Comparison of ENCODE assay signal across 14 cellular contexts in the genomic region with DNA sequence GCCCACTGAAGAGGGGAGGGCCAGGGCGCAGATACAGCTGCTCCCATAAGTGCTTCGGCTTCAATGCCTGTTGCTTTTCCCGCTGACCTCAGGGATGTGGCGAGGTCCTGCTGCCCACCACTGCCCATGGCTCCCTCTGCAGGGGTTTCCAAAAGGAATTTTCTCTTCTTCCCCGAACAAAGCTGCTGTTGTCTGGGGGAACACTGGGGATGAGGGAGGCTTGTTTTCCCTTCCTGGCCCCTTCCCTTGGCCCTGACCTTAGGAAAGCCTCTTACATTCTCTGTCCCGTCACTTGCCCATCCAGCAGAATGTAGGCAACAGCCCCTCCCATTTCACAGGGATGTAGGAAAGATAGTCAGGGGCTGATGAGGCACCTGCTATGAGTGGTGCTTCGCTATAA. TPM values are rescaled to one million over a fixed set of nuclear protein-coding genes. Genes with fewer than 3 reads are reported as not detected.
A peak's percentile ranks its signal among the peaks of the same experiment; 100 is the strongest.
DNase-seq lines count a peak whose midpoint lies in the region; ATAC-seq, FAIRE-seq and TF ChIP-seq lines count a peak whose summit lies in the region.
"Had no signal": no experiment of that assay in that cellular context is flagged by ENCODE, and none has a peak within 500 bp of the region (broad histone marks: within the 10 kb centered on the region; RNA-seq: fewer than 3 reads in every experiment).

No MANE protein-coding gene starts in this region.

- CTCF ChIA-PET in activated CD4-positive, alpha-beta T cell treated with anti-CD3 and anti-CD28 coated beads for 36 hours (lab: Charles Lee) = interaction anchor here (1.0 kb wide), 1 partner anchor 17 kb away, joined by 3 read pairs; no protein-coding TSS in a partner anchor
- CTCF ChIA-PET in T-cell (lab: Charles Lee) (no interaction called here), H1 (lab: Charles Lee; ENCODE audit: partially characterized antibody) (interaction anchor here (1.0 to 5.5 kb wide), 7 partner anchors 12 to 223 kb away, joined by 3 to 34 read pairs (median 7); no protein-coding TSS in a partner anchor)

- no peak overlapping the region for H3K56ac ChIP-seq in H1 (replicated peaks; ENCODE audit: insufficient read length, low read depth, low read length)

- no peak overlapping the region for H2BK20ac ChIP-seq in H1 (ENCODE audit: low read length)

- no peaks in the 10 kb centered on the region for H4K20me1 ChIP-seq in H1 (replicated peaks in 1 of 2; ENCODE audit: control insufficient read depth in 1 of 2, insufficient read depth in 2 of 2, low read length in 2 of 2)

- H2BK120ac ChIP-seq in H1 (replicated peaks; ENCODE audit: low read depth, low read length) = no peak overlapping the region

- no peak overlapping the region for H3K18ac ChIP-seq in H1 (ENCODE audit: extremely low read depth, low read length)

- H3K27ac Mint-ChIP-seq in activated CD4-positive, alpha-beta T cell treated with anti-CD3 and anti-CD28 coated beads for 36 hours = peak overlapping the region; percentile 42
- peak overlapping the region; percentile 64 to 83 for H3K27ac Mint-ChIP-seq in T-cell
- peak overlapping the region; percentile 98 for H3K27ac Mint-ChIP-seq in stimulated activated naive B cell treated with anti-CD40 and anti-IgM and Interleukin-4, amounts not matched to agents 10 μg/mL and 1 μg/mL and 100 μg/mL, for 72 hours
- H3K27ac Mint-ChIP-seq: GM23338 had no signal

- H3K27me3 Mint-ChIP-seq in activated CD4-positive, alpha-beta T cell treated with anti-CD3 and anti-CD28 coated beads for 36 hours = no peaks in the 10 kb centered on the region
- H3K27me3 Mint-ChIP-seq in T-cell = no peaks in the 10 kb centered on the region
- H3K27me3 Mint-ChIP-seq in stimulated activated naive B cell treated with anti-CD40 and anti-IgM and Interleukin-4, amounts not matched to agents 10 μg/mL and 1 μg/mL and 100 μg/mL, for 72 hours = no peaks in the 10 kb centered on the region

- no peak for ATAC-seq in activated CD4-positive, alpha-beta T cell treated with anti-CD3 and anti-CD28 coated beads for 36 hours
- no peak for ATAC-seq in T-cell (replicated peaks in 1 of 4)
- no peak for ATAC-seq in stimulated activated naive B cell treated with anti-CD40 and anti-IgM and Interleukin-4, amounts not matched to agents 10 μg/mL and 1 μg/mL and 100 μg/mL, for 72 hours (replicated peaks)
- no peak for ATAC-seq in GM19351 (IDR thresholded peaks at IDR 0.05; ENCODE audit: unreplicated experiment)
- ATAC-seq: GM23338 had no signal

- no peak for TF ChIP-seq CTCF in H1 (IDR thresholded peaks at IDR 0.05; ENCODE audit: control extremely low read depth in 1 of 3, insufficient read depth in 1 of 3, low read depth in 1 of 3, low read length in 3 of 3)

- no peak for TF ChIP-seq EP300 in H1 (IDR thresholded peaks at IDR 0.05; ENCODE audit: borderline replicate concordance in 1 of 2, low read depth in 2 of 2, low read length in 2 of 2)

- H3K9me3 Mint-ChIP-seq in activated CD4-positive, alpha-beta T cell treated with anti-CD3 and anti-CD28 coated beads for 36 hours (ENCODE audit: low read depth) = no peaks in the 10 kb centered on the region
- no peaks in the 10 kb centered on the region for H3K9me3 Mint-ChIP-seq in T-cell
- no peaks in the 10 kb centered on the region for H3K9me3 Mint-ChIP-seq in stimulated activated naive B cell treated with anti-CD40 and anti-IgM and Interleukin-4, amounts not matched to agents 10 μg/mL and 1 μg/mL and 100 μg/mL, for 72 hours
- H3K9me3 Mint-ChIP-seq: GM23338 had no signal

- no peak overlapping the region for H2BK5ac ChIP-seq in H1 (ENCODE audit: low read depth, low read length)

- no peaks in the 10 kb centered on the region for H3K23me2 ChIP-seq in H1 (ENCODE audit: low read depth, low read length)

- no peak overlapping the region for H4K8ac ChIP-seq in H1 (ENCODE audit: extremely low read depth, insufficient read depth, low read length)

- no peak overlapping the region for H4K5ac ChIP-seq in H1 (ENCODE audit: insufficient read length, low read depth, low read length)

- POLR2A ChIA-PET in activated CD4-positive, alpha-beta T cell treated with anti-CD3 and anti-CD28 coated beads for 36 hours (lab: Charles Lee) = no interaction called here
- POLR2A ChIA-PET in T-cell (lab: Charles Lee) = no interaction called here
- POLR2A ChIA-PET in H1 (lab: Charles Lee; ENCODE audit: partially characterized antibody) = no interaction called here

- TF ChIP-seq POLR2A in H1 (IDR thresholded peaks at IDR 0.05; ENCODE audit: control extremely low read depth in 1 of 2, low read depth in 2 of 2, low read length in 2 of 2) = no peak

- FAIRE-seq in H1 (lab: Jason Lieb, UNC) = no peak

- H4K91ac ChIP-seq in H1 (replicated peaks; ENCODE audit: insufficient read length, low read length) = no peak overlapping the region

- 86% methylated on average over 7 of the region's 7 CpGs; no CpG with 5 or more reads in 1 of the 2 experiments for WGBS in H1 (ENCODE audit: extremely low coverage in 1 of 2, insufficient coverage in 1 of 2, insufficient read length in 1 of 2, insufficient replicate concordance in 2 of 2, low coverage in 1 of 2, low lambda C conversion rate in 2 of 2, missing lambda C conversion rate in 1 of 2), 2 experiments

- no peaks in the 10 kb centered on the region for H3K79me1 ChIP-seq in H1 (ENCODE audit: low read depth, low read length)

- no peak overlapping the region for H3K23ac ChIP-seq in H1 (ENCODE audit: insufficient read length)

- intact Hi-C loops in activated CD4-positive, alpha-beta T cell treated with anti-CD3 and anti-CD28 coated beads for 36 hours (cut with DNase I, micrococcal nuclease) = no loop called here

- peaks cover 76% of the 10 kb centered on the region for H3K4me1 Mint-ChIP-seq in activated CD4-positive, alpha-beta T cell treated with anti-CD3 and anti-CD28 coated beads for 36 hours
- peaks cover 31 to 73% (median 37%) of the 10 kb centered on the region in 3 donors for H3K4me1 Mint-ChIP-seq in T-cell
- H3K4me1 Mint-ChIP-seq in stimulated activated naive B cell treated with anti-CD40 and anti-IgM and Interleukin-4, amounts not matched to agents 10 μg/mL and 1 μg/mL and 100 μg/mL, for 72 hours = peaks cover 82 to 100% of the 10 kb centered on the region in 2 donors

- peak overlapping the region; percentile 27; the same call in 1 of the 2 replicates for H2BK12ac ChIP-seq in H1 (ENCODE audit: low read depth, low read length)

- H2BK15ac ChIP-seq in H1 (ENCODE audit: low read length) = peak overlapping the region; percentile 97

- no peak overlapping the region for H3K27ac ChIP-seq in H1 (ENCODE audit: low read depth, low read length)

- no peaks in the 10 kb centered on the region for H3K27me3 ChIP-seq in H1 (replicated peaks in 1 of 4; ENCODE audit: control insufficient read depth in 3 of 4, extremely low read depth in 1 of 4, insufficient read depth in 3 of 4, low read length in 3 of 4)

- no peak overlapping the region for H2AFZ ChIP-seq in H1 (ENCODE audit: low read length)
- H2AFZ ChIP-seq: GM23338 had no signal

- no peak overlapping the region for H3K4me3 Mint-ChIP-seq in activated CD4-positive, alpha-beta T cell treated with anti-CD3 and anti-CD28 coated beads for 36 hours
- H3K4me3 Mint-ChIP-seq in T-cell = no peak overlapping the region
- peak overlapping the region in 1 of 2 donors; percentile 29 for H3K4me3 Mint-ChIP-seq in stimulated activated naive B cell treated with anti-CD40 and anti-IgM and Interleukin-4, amounts not matched to agents 10 μg/mL and 1 μg/mL and 100 μg/mL, for 72 hours
- H3K4me3 Mint-ChIP-seq: GM23338 had no signal

- no peak overlapping the region; the same call in 1 of the 2 replicates for H2AK5ac ChIP-seq in H1 (ENCODE audit: low read depth, low read length)

- no peak overlapping the region for H3K4ac ChIP-seq in H1 (replicated peaks; ENCODE audit: insufficient read length, low read depth, low read length)

- no peaks in the 10 kb centered on the region for H3K36me3 ChIP-seq in H1 (ENCODE audit: control insufficient read depth in 2 of 4, insufficient read depth in 4 of 4, low read length in 3 of 4)

- H3K9ac ChIP-seq in H1 (replicated peaks in 1 of 4; ENCODE audit: extremely low read depth in 1 of 4, low read depth in 3 of 4, low read length in 3 of 4) = no peak overlapping the region

- peaks cover 49% of the 10 kb centered on the region for H3K36me3 Mint-ChIP-seq in activated CD4-positive, alpha-beta T cell treated with anti-CD3 and anti-CD28 coated beads for 36 hours (ENCODE audit: low read depth)
- H3K36me3 Mint-ChIP-seq in T-cell = peaks cover 21% of the 10 kb centered on the region
- H3K36me3 Mint-ChIP-seq in stimulated activated naive B cell treated with anti-CD40 and anti-IgM and Interleukin-4, amounts not matched to agents 10 μg/mL and 1 μg/mL and 100 μg/mL, for 72 hours = peaks cover 42 to 76% of the 10 kb centered on the region in 2 donors

- no peak for DNase-seq in activated CD4-positive, alpha-beta T cell treated with anti-CD3 and anti-CD28 coated beads for 36 hours
- no peak for DNase-seq in activated CD4-positive, alpha-beta T cell treated with anti-CD3 and anti-CD28 coated beads, Interleukin-2, amount 50 U/mL, for 1 hour
- DNase-seq in T-cell = no peak
- DNase-seq in H1 (ENCODE audit: low read depth in 1 of 2, low spot score in 2 of 2) = no peak
- DNase-seq in stimulated activated naive B cell treated with anti-CD40 and anti-IgM and Interleukin-4, amounts not matched to agents 10 μg/mL and 1 μg/mL and 100 μg/mL, for 72 hours = no peak
- DNase-seq in D341Med (ENCODE audit: low spot score) = no peak
- no peak for DNase-seq in Ammon's horn (ENCODE audit: low spot score)
- DNase-seq: central memory CD4-positive, alpha-beta T cell; left cardiac atrium; NCI-H2107; occipital lobe; stimulated activated CD4-positive, alpha-beta T cell treated with anti-CD3 and anti-CD28 coated beads, Interleukin-4, amount 100 ng/mL, for 1 hour had no signal

- TF ChIP-seq RAD21 in H1 (IDR thresholded peaks at IDR 0.05 in 1 of 2, conservative IDR thresholded peaks at IDR 0.05 in 1 of 2; ENCODE audit: low read depth in 2 of 2, low read length in 2 of 2) = no peak

- H3K4me1 ChIP-seq in H1 (replicated peaks in 1 of 4; ENCODE audit: control insufficient read depth in 3 of 4, insufficient read depth in 4 of 4, low read length in 3 of 4) = peaks cover 0 to 11% (median 2%) of the 10 kb centered on the region in 4 experiments; a peak in 3 of 7 replicates

- no peaks in the 10 kb centered on the region for H3K79me2 ChIP-seq in H1 (ENCODE audit: control insufficient read depth in 1 of 2, insufficient read depth in 2 of 2, low read length in 2 of 2)

- no peak overlapping the region for H3K4me2 ChIP-seq in H1 (ENCODE audit: insufficient read depth in 1 of 2, low read depth in 2 of 2, low read length in 2 of 2)
- H3K4me2 ChIP-seq: GM23338 had no signal

- no peaks in the 10 kb centered on the region for H3K9me3 ChIP-seq in H1 (ENCODE audit: insufficient read depth in 2 of 2, low read depth in 1 of 2, low read length in 1 of 2)

- no peak overlapping the region for H3K14ac ChIP-seq in H1 (ENCODE audit: insufficient read length)

- no peak overlapping the region for H3K4me3 ChIP-seq in H1 (ENCODE audit: extremely low read depth in 1 of 4, insufficient read depth in 2 of 4, low read depth in 3 of 4, low read length in 4 of 4)
- H3K4me3 ChIP-seq: GM23338 had no signal

RNA-seq across cellular contexts. Expression of a gene that starts 34.8 kb away (rescaled TPM):
- total RNA-seq in activated CD4-positive, alpha-beta T cell treated with anti-CD3 and anti-CD28 coated beads for 36 hours = 100 to 1,000 TPM; 239 to 272 TPM
- 10 to 100 TPM; 53.4 to 99.6 (median 69.0) TPM for total RNA-seq in T-cell
- 7.9 and 8.6 TPM in 2 replicates for total RNA-seq in H1 (2021; fragmentation: NEBNext Ultra II Directional; extraction: Animal tissue kit (Norgen Biotek cat#: 25700))
- 10.1 and 10.3 TPM in 2 replicates for polyA plus RNA-seq in H1 (2011; rRNA removed)
- polyA plus RNA-seq in H1 (2011; cell fraction: cytosol; rRNA removed) = 11.5 TPM
- 5.3 TPM for polyA plus RNA-seq in H1 (2011; cell fraction: nucleus; rRNA removed)
- polyA plus RNA-seq in H1 (2012, experiment 1 of 2) = 6.0 to 11.2 TPM (median 8.8 TPM) in 4 replicates
- 5.3 TPM for polyA plus RNA-seq in H1 (2012, experiment 2 of 2)
- polyA plus RNA-seq in H1 (2013, experiment 1 of 2) = 6.9 TPM
- 7.0 TPM for polyA plus RNA-seq in H1 (2013, experiment 2 of 2)
- polyA minus RNA-seq in H1 (2011; rRNA and poly(A)+ RNA removed) = 3.8 and 10.3 TPM in 2 replicates
- polyA minus RNA-seq in H1 (2011; cell fraction: cytosol; rRNA and poly(A)+ RNA removed) = 6.8 TPM
- polyA minus RNA-seq in H1 (2011; cell fraction: nucleus; rRNA and poly(A)+ RNA removed) = 2.9 TPM

Comparison
In these comparisons a context has a peak if more than half of its experiments do, and no peak if none do; other contexts are left out.
1. H3K27ac Mint-ChIP-seq: peak in every context shown above with its lines; median percentile 98 in stimulated activated naive B cell treated with anti-CD40 and anti-IgM and Interleukin-4, amounts not matched to agents 10 μg/mL and 1 μg/mL and 100 μg/mL, for 72 hours; 74 in T-cell; 42 in activated CD4-positive, alpha-beta T cell treated with anti-CD3 and anti-CD28 coated beads for 36 hours.
2. CTCF ChIA-PET loops: an anchor here in activated CD4-positive, alpha-beta T cell treated with anti-CD3 and anti-CD28 coated beads for 36 hours (1.0 kb wide) and H1 (1.0 to 5.5 kb wide); none called in T-cell.